11 cellular contexts compared by ENCODE assay signal in the genomic region with DNA sequence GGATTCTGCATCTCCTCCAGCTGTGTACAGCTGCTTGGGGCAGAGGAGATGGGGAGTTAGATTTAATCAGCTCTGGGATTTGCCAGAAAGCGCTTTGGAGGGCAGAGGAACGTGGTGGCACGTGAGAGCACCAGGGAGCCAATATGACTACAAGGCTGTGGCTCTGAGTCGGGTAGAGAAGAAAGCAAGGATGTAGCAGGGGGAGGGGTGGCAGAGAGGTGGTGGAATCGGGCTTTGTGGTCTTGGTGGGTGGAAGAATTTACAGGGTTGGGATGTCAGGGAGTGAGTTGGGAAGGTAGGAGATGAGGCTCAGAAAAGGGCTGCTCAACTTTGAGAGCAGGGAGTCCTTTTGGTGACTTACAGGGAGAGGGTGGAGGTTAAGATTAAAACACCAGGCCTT.
DNase-seq lines count a peak whose midpoint lies in the region; ATAC-seq and TF ChIP-seq lines count a peak whose summit lies in the region.
"Had no signal": no experiment of that assay in that cellular context is flagged by ENCODE, and none has a peak within 500 bp of the region (broad histone marks: within the 10 kb centered on the region; RNA-seq: fewer than 3 reads in every experiment).

No MANE protein-coding gene starts in this region.

- TF ChIP-seq CTCF in tibial artery (IDR thresholded peaks at IDR 0.05): no peak

- no peak overlapping the region for H3K4me3 Mint-ChIP-seq in activated naive CD4-positive, alpha-beta T cell treated with anti-CD3 and anti-CD28 coated beads, Interleukin-2, amount 10 ng/mL, durations not matched to agents 7 days and 5 days
- H3K4me3 Mint-ChIP-seq: WTC11 had no signal

- H3K27me3 Mint-ChIP-seq in activated naive CD4-positive, alpha-beta T cell treated with anti-CD3 and anti-CD28 coated beads, Interleukin-2, amount 10 ng/mL, durations not matched to agents 7 days and 5 days: no peaks in the 10 kb centered on the region

- no peak for ATAC-seq in GM18502 (IDR thresholded peaks at IDR 0.05; ENCODE audit: poor library complexity, unreplicated experiment)
- no peak for ATAC-seq in GM21576 (IDR thresholded peaks at IDR 0.05; ENCODE audit: unreplicated experiment)
- ATAC-seq: WTC11 had no signal

- intact Hi-C loops in tibial artery (cut with DNase I; ENCODE audit: low total_unique reads): no loop called here

- peaks cover 4% of the 10 kb centered on the region for H3K9me3 ChIP-seq in mononuclear cell (ENCODE audit: low read depth, low read length)
- peaks cover 0 to under 1% (median 0%) of the 10 kb centered on the region in 3 donors for H3K9me3 ChIP-seq in tibial artery

- peak; percentile 32 for DNase-seq in activated naive CD4-positive, alpha-beta T cell treated with anti-CD3 and anti-CD28 coated beads, Interleukin-2, amount 10 ng/mL, durations not matched to agents 7 days and 5 days
- DNase-seq in activated naive CD4-positive, alpha-beta T cell treated with anti-CD3 and anti-CD28 coated beads, Interleukin-2, amount 50 U/mL, for 16 hours: no peak
- peak; percentile 38 for DNase-seq in amniotic epithelial cell (ENCODE audit: low read depth)
- no peak for DNase-seq in tibial artery
- DNase-seq in activated effector memory CD4-positive, alpha-beta T cell treated with Interleukin-2 at 50 U/mL for 16 hours: no peak
- DNase-seq: NCI-H1417 treated with DMSO at 0.1 percent for 48 hours; stimulated activated CD4-positive, alpha-beta T cell treated with anti-CD3 and anti-CD28 coated beads, Interleukin-1b, Interleukin-23, amount 100 ng/mL, for 48 hours had no signal

- CTCF ChIA-PET in activated naive CD4-positive, alpha-beta T cell treated with anti-CD3 and anti-CD28 coated beads, Interleukin-2, amount 10 ng/mL, durations not matched to agents 7 days and 5 days (lab: Charles Lee): no interaction called here

- peaks cover 13% of the 10 kb centered on the region for H3K9me3 Mint-ChIP-seq in activated naive CD4-positive, alpha-beta T cell treated with anti-CD3 and anti-CD28 coated beads, Interleukin-2, amount 10 ng/mL, durations not matched to agents 7 days and 5 days

- peak overlapping the region; percentile 68 for H3K27ac Mint-ChIP-seq in activated naive CD4-positive, alpha-beta T cell treated with anti-CD3 and anti-CD28 coated beads, Interleukin-2, amount 10 ng/mL, durations not matched to agents 7 days and 5 days

- peaks cover 93% of the 10 kb centered on the region for H3K4me1 ChIP-seq in mononuclear cell (ENCODE audit: insufficient read depth, low read length)
- H3K4me1 ChIP-seq in tibial artery: peaks cover 0 to 85% (median 75%) of the 10 kb centered on the region in 4 donors

- H3K36me3 Mint-ChIP-seq in activated naive CD4-positive, alpha-beta T cell treated with anti-CD3 and anti-CD28 coated beads, Interleukin-2, amount 10 ng/mL, durations not matched to agents 7 days and 5 days: peaks cover 28% of the 10 kb centered on the region

- H3K36me3 ChIP-seq in tibial artery: no peaks in the 10 kb centered on the region

- H3K4me1 Mint-ChIP-seq in activated naive CD4-positive, alpha-beta T cell treated with anti-CD3 and anti-CD28 coated beads, Interleukin-2, amount 10 ng/mL, durations not matched to agents 7 days and 5 days: peaks cover 79% of the 10 kb centered on the region

- H3K27ac ChIP-seq in tibial artery: peak overlapping the region; percentile 63 to 64

- H3K27me3 ChIP-seq in mononuclear cell (ENCODE audit: insufficient read depth, low read length) (no peaks in the 10 kb centered on the region), tibial artery (no peaks in the 10 kb centered on the region)

- H3K4me3 ChIP-seq in mononuclear cell (ENCODE audit: low read length) (peak overlapping the region; percentile 16), tibial artery (no peak overlapping the region)

Comparison
In these comparisons a context has a peak if more than half of its experiments do, and no peak if none do; other contexts are left out.
1. DNase-seq: peak in activated naive CD4-positive, alpha-beta T cell treated with anti-CD3 and anti-CD28 coated beads, Interleukin-2, amount 10 ng/mL, durations not matched to agents 7 days and 5 days (single experiment) and amniotic epithelial cell (single experiment); none in activated naive CD4-positive, alpha-beta T cell treated with anti-CD3 and anti-CD28 coated beads, Interleukin-2, amount 50 U/mL, for 16 hours (single experiment), tibial artery (0 of 2) and activated effector memory CD4-positive, alpha-beta T cell treated with Interleukin-2 at 50 U/mL for 16 hours (single experiment).